ENCODE assay signal across 9 cellular contexts in the genomic region with DNA sequence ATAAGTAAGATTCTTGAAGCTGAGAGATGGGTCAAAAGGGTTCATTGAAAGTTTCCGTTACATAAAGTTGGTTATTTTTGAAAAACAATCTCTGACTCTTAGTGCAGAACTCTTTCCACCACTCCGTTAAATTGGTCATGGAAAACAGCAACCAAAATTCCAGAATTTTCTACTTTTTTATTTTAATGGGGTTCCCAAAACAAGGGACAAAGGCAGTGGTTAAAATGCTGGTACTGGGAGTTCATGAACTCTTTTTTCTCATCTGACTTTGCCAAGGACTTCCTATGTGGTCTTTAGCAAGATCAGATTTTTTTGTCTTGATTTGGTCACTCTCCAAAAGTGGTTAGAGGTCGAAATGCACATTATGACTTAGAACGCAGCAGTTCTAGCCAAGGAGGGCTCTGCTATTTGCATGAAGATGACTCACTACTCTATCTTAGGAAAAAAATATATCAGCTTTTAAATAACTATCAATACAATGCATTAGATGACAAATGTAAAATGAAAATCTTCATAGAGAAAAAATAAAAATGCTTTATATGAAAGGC.
DNase-seq lines count a peak whose midpoint lies in the region; TF ChIP-seq lines count a peak whose summit lies in the region.
"Had no signal": no experiment of that assay in that cellular context is flagged by ENCODE, and none has a peak within 500 bp of the region (broad histone marks: within the 10 kb centered on the region; RNA-seq: fewer than 3 reads in every experiment).

No MANE protein-coding gene starts in this region.

- TF ChIP-seq CTCF in GM13977 (IDR thresholded peaks at IDR 0.05; ENCODE audit: extremely low read depth, insufficient read depth, missing control alignments): no peak
- TF ChIP-seq CTCF in PC-9 (conservative IDR thresholded peaks at IDR 0.05): no peak
- TF ChIP-seq CTCF in stomach (IDR thresholded peaks at IDR 0.05): no peak

- POLR2A ChIA-PET in PC-9 (lab: Charles Lee; ENCODE audit: unreplicated experiment): no interaction called here

- 38 to 59% (median 55%) methylated on average over 4 of the region's 4 CpGs for WGBS in stomach, 5 donors

- H3K27ac Mint-ChIP-seq in activated naive CD4-positive, alpha-beta T cell treated with anti-CD3 and anti-CD28 coated beads for 36 hours: no peak overlapping the region
- H3K27ac Mint-ChIP-seq: activated naive CD4-positive, alpha-beta T cell treated with anti-CD3 and anti-CD28 coated beads, Interleukin-2, amount 50 U/mL, for 72 hours had no signal

- H3K4me3 ChIP-seq in PC-9 (no peak overlapping the region), stomach (no peak overlapping the region)

- no peaks in the 10 kb centered on the region for H3F3A ChIP-seq in PC-9 (ENCODE audit: insufficient read depth, low read depth)

- peaks cover 2% of the 10 kb centered on the region for H3K4me1 Mint-ChIP-seq in activated naive CD4-positive, alpha-beta T cell treated with anti-CD3 and anti-CD28 coated beads for 36 hours (ENCODE audit: low read depth)

- H3K4me1 ChIP-seq in PC-9 (replicated peaks; ENCODE audit: insufficient read depth) (0 out of 2 replicates have a peak, but pooled peaks cover 7% of the 10 kb centered on the region), stomach (peaks cover 9 to 24% (median 17%) of the 10 kb centered on the region in 4 donors)

- no peak overlapping the region for H3K27ac ChIP-seq in PC-9
- H3K27ac ChIP-seq in stomach: peak overlapping the region in 2 of 5 donors; percentile 19 to 56

- H3K36me3 Mint-ChIP-seq in activated naive CD4-positive, alpha-beta T cell treated with anti-CD3 and anti-CD28 coated beads for 36 hours (ENCODE audit: low read depth): no peaks in the 10 kb centered on the region
- H3K36me3 Mint-ChIP-seq: activated naive CD4-positive, alpha-beta T cell treated with anti-CD3 and anti-CD28 coated beads, Interleukin-2, amount 50 U/mL, for 72 hours had no signal

- in situ Hi-C loops in GM13977 (cut with MboI; ENCODE audit: low pct_unique_long_range_greater_than_20kb, low sequenced_read_pairs, unreplicated experiment): no loop called here

- H3K27me3 ChIP-seq in PC-9 (ENCODE audit: insufficient read depth, low read depth) (no peaks in the 10 kb centered on the region), stomach (no peaks in the 10 kb centered on the region)

- no peak for TF ChIP-seq POLR2A in stomach (IDR thresholded peaks at IDR 0.05)

- no TSS peak for BruUV-seq in PC-9 (replicated peaks; lab: Mats Ljungman, UMichigan)

- no peaks in the 10 kb centered on the region for H3K9me3 ChIP-seq in PC-9 (ENCODE audit: insufficient read depth, low read depth)
- H3K9me3 ChIP-seq in stomach: no peaks in the 10 kb centered on the region

- no peaks in the 10 kb centered on the region for H3K9me2 ChIP-seq in PC-9 (ENCODE audit: insufficient read depth)

- CTCF ChIA-PET in PC-9 (lab: Charles Lee): no interaction called here
- CTCF ChIA-PET in activated naive CD4-positive, alpha-beta T cell treated with anti-CD3 and anti-CD28 coated beads for 36 hours (lab: Charles Lee): no interaction called here

- H3K9me3 Mint-ChIP-seq in activated naive CD4-positive, alpha-beta T cell treated with anti-CD3 and anti-CD28 coated beads for 36 hours: no peaks in the 10 kb centered on the region
- H3K9me3 Mint-ChIP-seq: activated naive CD4-positive, alpha-beta T cell treated with anti-CD3 and anti-CD28 coated beads, Interleukin-2, amount 50 U/mL, for 72 hours had no signal

- H3K4me2 ChIP-seq in PC-9: no peak overlapping the region

- H3K79me2 ChIP-seq in PC-9 (ENCODE audit: low read depth): no peaks in the 10 kb centered on the region

- DNase-seq in GM13977 (ENCODE audit: low spot score) (peak; percentile 76), HCEC 1CT (peak; percentile 94), PC-9 (peak in 1 of 2 experiments; percentile 45), non-pigmented ciliary epithelial cell (ENCODE audit: low read depth) (peak; percentile 87), posterior cingulate gyrus (no peak), stomach (no peak), HT-29 (ENCODE audit: low spot score) (no peak)
- no peak for DNase-seq in activated naive CD4-positive, alpha-beta T cell treated with anti-CD3 and anti-CD28 coated beads for 36 hours

- H2AFZ ChIP-seq in PC-9: peak overlapping the region; percentile 21; the same call in 1 of the 2 replicates

- H3K27me3 Mint-ChIP-seq in activated naive CD4-positive, alpha-beta T cell treated with anti-CD3 and anti-CD28 coated beads for 36 hours (ENCODE audit: low read depth): no peaks in the 10 kb centered on the region

- no peaks in the 10 kb centered on the region for H3K36me3 ChIP-seq in PC-9 (ENCODE audit: low read depth)
- H3K36me3 ChIP-seq in stomach: no peaks in the 10 kb centered on the region

- intact Hi-C loops in PC-9 (cut with micrococcal nuclease; ENCODE audit: unreplicated experiment) (no loop called here), posterior cingulate gyrus (cut with DNase I) (no loop called here), stomach (cut with DNase I; ENCODE audit: low total_unique reads) (no loop called here)
- intact Hi-C loops in activated naive CD4-positive, alpha-beta T cell treated with anti-CD3 and anti-CD28 coated beads for 36 hours (cut with micrococcal nuclease): no loop called here

- no peak overlapping the region for H3K4me3 Mint-ChIP-seq in activated naive CD4-positive, alpha-beta T cell treated with anti-CD3 and anti-CD28 coated beads for 36 hours

- TF ChIP-seq EP300 in stomach (IDR thresholded peaks at IDR 0.05): no peak

- H4K20me1 ChIP-seq in PC-9 (ENCODE audit: insufficient read depth): no peaks in the 10 kb centered on the region

Comparison
In these comparisons a context has a peak if more than half of its experiments do, and no peak if none do; other contexts are left out.
1. DNase-seq: peak in GM13977 (single experiment), HCEC 1CT (single experiment) and non-pigmented ciliary epithelial cell (single experiment); none in activated naive CD4-positive, alpha-beta T cell treated with anti-CD3 and anti-CD28 coated beads for 36 hours (single experiment), posterior cingulate gyrus (0 of 10), stomach (single experiment) and HT-29 (single experiment).